2 cellular contexts compared by ENCODE assay signal in genomic region chr12:129903956-129904769, GRCh38.
TF ChIP-seq lines count a peak whose summit lies in the region.

TSS of gene TMEM132D (minus strand) at chr12:129904025.

TF ChIP-seq in SK-N-SH, 30 proteins besides CTCF, POLR2A, EP300 and RAD21 (continued from another document):
- TF ChIP-seq ZBTB33 (IDR thresholded peaks at IDR 0.05; ENCODE audit: borderline replicate concordance, low read depth): no peak

TF ChIP-seq in SK-N-SH treated with all-trans-retinoic acid at 6 μM for 48 hours, 23 proteins besides CTCF, POLR2A, EP300 and RAD21 (continued from another document):
- TF ChIP-seq PPARA (CRISPR knock-in tag; IDR thresholded peaks at IDR 0.05; ENCODE audit: borderline replicate concordance): no peak
